25 cellular contexts compared by ENCODE assay signal in genomic region chr11:29211205-29211604, GRCh38.
"Had no signal": no experiment of that assay in that cellular context is flagged by ENCODE, and none has a peak within 500 bp of the region (broad histone marks: within the 10 kb centered on the region; RNA-seq: fewer than 3 reads in every experiment).

No MANE protein-coding gene starts in this region.

- H3K4me3 ChIP-seq: colonic mucosa, esophagus muscularis mucosa, heart right ventricle, lower lobe of right lung, mucosa of descending colon had no signal

- H3K27me3 ChIP-seq: colonic mucosa, esophagus muscularis mucosa, foreskin keratinocyte, heart right ventricle had no signal

- H3K4me1 ChIP-seq: colonic mucosa, esophagus muscularis mucosa, foreskin keratinocyte, heart right ventricle, lower lobe of right lung had no signal

- ATAC-seq: effector memory CD8-positive, alpha-beta T cell; foreskin keratinocyte; heart right ventricle; left colon; left lobe of liver; left ventricle myocardium superior; mucosa of descending colon; naive thymus-derived CD8-positive, alpha-beta T cell had no signal

- H3K9me3 ChIP-seq: colonic mucosa, esophagus muscularis mucosa, lower lobe of right lung, mucosa of descending colon had no signal

- DNase-seq: colonic mucosa; cortex of kidney; effector CD8-positive, alpha-beta T cell; effector memory CD8-positive, alpha-beta T cell; endodermal cell; foreskin keratinocyte; glutamatergic neuron; head of caudate nucleus; heart right ventricle; hypothalamus; immature natural killer cell; islet precursor cell; kidney; kidney glomerular epithelial cell; left colon; left ventricle myocardium superior; lower lobe of right lung; mesenchymal stem cell; mucosa of descending colon; naive B cell; naive thymus-derived CD8-positive, alpha-beta T cell had no signal

- H3K27ac ChIP-seq: colonic mucosa, esophagus muscularis mucosa, foreskin keratinocyte, heart right ventricle, lower lobe of right lung had no signal

- FAIRE-seq: endometrium, frontal cortex, kidney had no signal

- H3K36me3 ChIP-seq: colonic mucosa, esophagus muscularis mucosa, heart right ventricle, lower lobe of right lung had no signal
